Comparison of ENCODE assay signal across 16 cellular contexts in genomic region chr4:106647451-106647850, GRCh38.
DNase-seq lines count a peak whose midpoint lies in the region; ATAC-seq and TF ChIP-seq lines count a peak whose summit lies in the region.
"Had no signal": no experiment of that assay in that cellular context is flagged by ENCODE, and none has a peak within 500 bp of the region (broad histone marks: within the 10 kb centered on the region; RNA-seq: fewer than 3 reads in every experiment).

No MANE protein-coding gene starts in this region.

- CTCF ChIA-PET in CD8-positive, alpha-beta T cell (lab: Charles Lee): no interaction called here

- POLR2A ChIA-PET in CD8-positive, alpha-beta T cell (lab: Charles Lee): no interaction called here

- H3K27ac ChIP-seq in CD8-positive, alpha-beta T cell (ENCODE audit: low read depth, low read length): no peak overlapping the region
- H3K27ac ChIP-seq: 22Rv1 had no signal

- no peak overlapping the region for H3K4me3 Mint-ChIP-seq in CD8-positive, alpha-beta T cell
- no peak overlapping the region for H3K4me3 Mint-ChIP-seq in nephron progenitor cell
- H3K4me3 Mint-ChIP-seq: CD14-positive monocyte; CD8-positive, alpha-beta memory T cell; GM23338 had no signal

- no peaks in the 10 kb centered on the region for H3K27me3 Mint-ChIP-seq in CD8-positive, alpha-beta T cell (ENCODE audit: low read depth)
- H3K27me3 Mint-ChIP-seq in nephron progenitor cell (ENCODE audit: low read depth, poor library complexity): no peaks in the 10 kb centered on the region
- H3K27me3 Mint-ChIP-seq: CD8-positive, alpha-beta memory T cell had no signal

- no peaks in the 10 kb centered on the region for H3K4me1 ChIP-seq in CD8-positive, alpha-beta T cell (ENCODE audit: insufficient read depth, low read length)

- no peaks in the 10 kb centered on the region for H3K36me3 ChIP-seq in CD8-positive, alpha-beta T cell (ENCODE audit: insufficient read depth, low read length)

- peaks cover 11% of the 10 kb centered on the region for H3K9me3 Mint-ChIP-seq in CD8-positive, alpha-beta T cell
- H3K9me3 Mint-ChIP-seq in nephron progenitor cell: no peaks in the 10 kb centered on the region
- H3K9me3 Mint-ChIP-seq: GM23338 had no signal

- H3K36me3 Mint-ChIP-seq in CD8-positive, alpha-beta T cell: no peaks in the 10 kb centered on the region
- H3K36me3 Mint-ChIP-seq in nephron progenitor cell (ENCODE audit: low read depth): no peaks in the 10 kb centered on the region
- H3K36me3 Mint-ChIP-seq: CD14-positive monocyte; CD8-positive, alpha-beta memory T cell had no signal

- no peak overlapping the region for H3K4me3 ChIP-seq in CD8-positive, alpha-beta T cell (ENCODE audit: low read depth, low read length)
- H3K4me3 ChIP-seq: GM23338 had no signal

- no peaks in the 10 kb centered on the region for H3K27me3 ChIP-seq in CD8-positive, alpha-beta T cell (ENCODE audit: insufficient read depth, low read length)

- ATAC-seq in GM18868 (IDR thresholded peaks at IDR 0.05; ENCODE audit: unreplicated experiment): peak; percentile 72
- no peak for ATAC-seq in CD8-positive, alpha-beta T cell
- ATAC-seq: GM23338 had no signal

- H3K27ac Mint-ChIP-seq in CD8-positive, alpha-beta T cell: no peak overlapping the region
- no peak overlapping the region for H3K27ac Mint-ChIP-seq in nephron progenitor cell
- H3K27ac Mint-ChIP-seq: CD14-positive monocyte; CD8-positive, alpha-beta memory T cell; GM23338 had no signal

- no peaks in the 10 kb centered on the region for H3K9me3 ChIP-seq in CD8-positive, alpha-beta T cell (ENCODE audit: low read length)

- intact Hi-C loops in head of caudate nucleus (cut with DNase I): no loop called here
- intact Hi-C loops in CD8-positive, alpha-beta T cell (cut with DNase I, micrococcal nuclease): no loop called here

- H3K4me1 Mint-ChIP-seq in CD8-positive, alpha-beta T cell (ENCODE audit: low read depth): no peaks in the 10 kb centered on the region
- no peaks in the 10 kb centered on the region for H3K4me1 Mint-ChIP-seq in nephron progenitor cell
- H3K4me1 Mint-ChIP-seq: CD14-positive monocyte; CD8-positive, alpha-beta memory T cell; GM23338 had no signal

- DNase-seq in NCI-H1105 treated with DMSO at 0.1 percent for 48 hours (lab: John Stamatoyannopoulos, UW) (peak; percentile 6), NCI-H1105 (lab: John Stamatoyannopoulos, UW) (no peak), NCI-H1417 treated with DMSO at 0.1 percent for 48 hours (lab: John Stamatoyannopoulos, UW) (peak; percentile 26), NCI-H748 treated with DMSO at 0.1 percent for 48 hours (lab: John Stamatoyannopoulos, UW) (peak; percentile 26), head of caudate nucleus (no peak), nephron progenitor cell (no peak)
- DNase-seq in CD8-positive, alpha-beta T cell: no peak
- DNase-seq: CD8-positive, alpha-beta memory T cell; DMS 273 treated with DMSO at 0.1 percent for 48 hours; DMS79 treated with DMSO at 0.1 percent for 48 hours; EL; H7 had no signal

- TF ChIP-seq CTCF in CD8-positive, alpha-beta T cell (IDR thresholded peaks at IDR 0.05): no peak
- no peak for TF ChIP-seq CTCF in nephron progenitor cell (IDR thresholded peaks at IDR 0.05)

Comparison
In these comparisons a context has a peak if more than half of its experiments do, and no peak if none do; other contexts are left out.
1. DNase-seq: peak in NCI-H1105 treated with DMSO at 0.1 percent for 48 hours (single experiment), NCI-H1417 treated with DMSO at 0.1 percent for 48 hours (single experiment) and NCI-H748 treated with DMSO at 0.1 percent for 48 hours (single experiment); none in NCI-H1105 (single experiment), head of caudate nucleus (0 of 42), CD8-positive, alpha-beta T cell (0 of 7) and nephron progenitor cell (single experiment).